Comparison of ENCODE assay signal across 1 cellular context in the genomic region with DNA sequence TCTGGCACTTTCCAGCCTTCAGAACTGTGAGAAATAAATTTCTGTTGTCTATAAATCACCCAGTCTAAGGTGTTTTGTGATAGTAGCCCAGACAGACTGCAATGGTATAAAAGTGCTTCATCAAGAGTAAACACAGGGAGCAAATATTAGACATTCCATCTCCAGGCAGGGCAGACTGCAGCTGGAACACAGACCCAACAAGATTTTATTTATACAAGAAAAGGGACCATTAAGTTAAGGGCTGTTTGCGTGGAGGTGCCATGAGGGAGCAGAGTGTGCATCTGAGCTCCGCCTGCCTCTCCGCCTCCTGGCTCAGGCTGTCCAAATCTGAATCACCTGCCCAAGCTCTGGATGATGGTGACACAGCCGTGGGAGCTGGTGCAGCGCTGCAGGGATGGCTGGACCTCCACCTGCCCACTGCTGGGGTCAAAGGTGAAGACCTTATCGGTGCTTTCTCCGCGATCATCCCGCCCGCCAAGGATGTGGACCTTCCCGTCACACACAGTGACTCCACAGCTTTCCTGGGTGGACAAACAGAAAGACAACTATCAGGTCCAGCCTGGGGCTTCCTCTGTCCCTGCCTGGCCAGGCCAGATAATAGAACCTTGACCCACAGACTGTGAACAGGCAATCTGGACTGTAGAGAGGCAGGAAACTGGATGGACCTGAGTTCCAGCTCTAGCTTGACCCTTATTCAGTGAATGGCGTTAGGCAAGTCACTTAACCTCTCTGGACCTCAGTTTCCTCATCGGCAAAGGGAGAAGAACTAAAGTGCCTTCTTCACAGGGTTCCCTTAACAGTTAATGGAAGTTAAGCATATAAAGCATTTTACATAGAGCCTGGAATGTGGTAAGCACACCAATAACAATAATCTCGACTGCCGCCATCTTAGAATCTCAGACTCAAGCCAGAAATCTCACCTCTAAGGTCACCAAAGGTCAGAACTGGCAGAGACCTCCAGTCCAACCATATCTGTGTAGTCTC.
TF ChIP-seq lines count a peak whose summit lies in the region.

No MANE protein-coding gene starts in this region.

TF ChIP-seq in K562, 482 proteins besides CTCF, POLR2A, EP300 and RAD21 (continued from another document and continues in another):
- TF ChIP-seq, protein P1, sequence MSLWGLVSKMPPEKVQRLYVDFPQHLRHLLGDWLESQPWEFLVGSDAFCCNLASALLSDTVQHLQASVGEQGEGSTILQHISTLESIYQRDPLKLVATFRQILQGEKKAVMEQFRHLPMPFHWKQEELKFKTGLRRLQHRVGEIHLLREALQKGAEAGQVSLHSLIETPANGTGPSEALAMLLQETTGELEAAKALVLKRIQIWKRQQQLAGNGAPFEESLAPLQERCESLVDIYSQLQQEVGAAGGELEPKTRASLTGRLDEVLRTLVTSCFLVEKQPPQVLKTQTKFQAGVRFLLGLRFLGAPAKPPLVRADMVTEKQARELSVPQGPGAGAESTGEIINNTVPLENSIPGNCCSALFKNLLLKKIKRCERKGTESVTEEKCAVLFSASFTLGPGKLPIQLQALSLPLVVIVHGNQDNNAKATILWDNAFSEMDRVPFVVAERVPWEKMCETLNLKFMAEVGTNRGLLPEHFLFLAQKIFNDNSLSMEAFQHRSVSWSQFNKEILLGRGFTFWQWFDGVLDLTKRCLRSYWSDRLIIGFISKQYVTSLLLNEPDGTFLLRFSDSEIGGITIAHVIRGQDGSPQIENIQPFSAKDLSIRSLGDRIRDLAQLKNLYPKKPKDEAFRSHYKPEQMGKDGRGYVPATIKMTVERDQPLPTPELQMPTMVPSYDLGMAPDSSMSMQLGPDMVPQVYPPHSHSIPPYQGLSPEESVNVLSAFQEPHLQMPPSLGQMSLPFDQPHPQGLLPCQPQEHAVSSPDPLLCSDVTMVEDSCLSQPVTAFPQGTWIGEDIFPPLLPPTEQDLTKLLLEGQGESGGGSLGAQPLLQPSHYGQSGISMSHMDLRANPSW (CRISPR knock-in tag; IDR thresholded peaks at IDR 0.05) = no peak
- TF ChIP-seq RUNX1 (IDR thresholded peaks at IDR 0.05; ENCODE audit: low read depth) (no peak), SOX6 (IDR thresholded peaks at IDR 0.05) (peak; percentile 42), SMAD4 (CRISPR knock-in tag; conservative IDR thresholded peaks at IDR 0.05) (peak; percentile 81), MAFK (IDR thresholded peaks at IDR 0.05; ENCODE audit: low read length) (no peak), RB1 (IDR thresholded peaks at IDR 0.05; ENCODE audit: low read depth) (no peak), CBFA2T3 (IDR thresholded peaks at IDR 0.05) (peak; percentile 91), ZNF707 (CRISPR knock-in tag; conservative IDR thresholded peaks at IDR 0.05) (no peak), ZNF217 (CRISPR knock-in tag; IDR thresholded peaks at IDR 0.05) (no peak), E2F3 (CRISPR knock-in tag; IDR thresholded peaks at IDR 0.05) (no peak), BDP1 (IDR thresholded peaks at IDR 0.05; ENCODE audit: insufficient read depth, insufficient read length) (no peak), HEY1 (CRISPR knock-in tag; IDR thresholded peaks at IDR 0.05; ENCODE audit: borderline replicate concordance) (no peak), SMARCA4 (IDR thresholded peaks at IDR 0.05) (peak; percentile 51; the same call in 1 of the 2 replicates), IRF2 (CRISPR knock-in tag; IDR thresholded peaks at IDR 0.05) (no peak), SNIP1 (IDR thresholded peaks at IDR 0.05; ENCODE audit: low read depth) (no peak), ELF4 (CRISPR knock-in tag; IDR thresholded peaks at IDR 0.05) (no peak), KLF16 (IDR thresholded peaks at IDR 0.05) (0 out of 2 replicates have a peak, but pooled peaks have one; percentile 20), NFRKB (IDR thresholded peaks at IDR 0.05; ENCODE audit: low read depth) (no peak), ZNF696 (CRISPR knock-in tag; conservative IDR thresholded peaks at IDR 0.05) (no peak), TEAD4 (IDR thresholded peaks at IDR 0.05; ENCODE audit: low read length) (peak; percentile 70), TEAD4 (CRISPR knock-in tag; IDR thresholded peaks at IDR 0.05; ENCODE audit: borderline replicate concordance) (no peak), RCOR1 (IDR thresholded peaks at IDR 0.05; ENCODE audit: borderline replicate concordance in 1 of 2, low read depth in 2 of 2, low read length in 2 of 2) (peak in 1 of 2 experiments; percentile 83; a peak in 2 of 4 replicates), POLR2G (IDR thresholded peaks at IDR 0.05; ENCODE audit: low read depth, low read length) (0 out of 2 replicates have a peak, but pooled peaks have one; percentile 32), ZNF589 (CRISPR knock-in tag; IDR thresholded peaks at IDR 0.05; ENCODE audit: low read depth) (0 out of 2 replicates have a peak, but pooled peaks have one; percentile 23), IFI16 (CRISPR knock-in tag; IDR thresholded peaks at IDR 0.05) (no peak), CBFA2T2 (conservative IDR thresholded peaks at IDR 0.05) (peak; percentile 86), EHMT2 (IDR thresholded peaks at IDR 0.05) (no peak), MYNN (IDR thresholded peaks at IDR 0.05) (no peak), MYNN (CRISPR knock-in tag; IDR thresholded peaks at IDR 0.05) (no peak), ASH1L (IDR thresholded peaks at IDR 0.05; ENCODE audit: borderline replicate concordance, low read depth, partially characterized antibody) (no peak), CC2D1A (IDR thresholded peaks at IDR 0.05) (no peak), CHD2 (IDR thresholded peaks at IDR 0.05; ENCODE audit: low read depth, low read length) (no peak), C11orf30 (IDR thresholded peaks at IDR 0.05; ENCODE audit: low read depth) (no peak), ZBTB17 (CRISPR knock-in tag; IDR thresholded peaks at IDR 0.05) (peak; percentile 82), ZNF668 (CRISPR knock-in tag; IDR thresholded peaks at IDR 0.05) (no peak), HIVEP1 (CRISPR knock-in tag; IDR thresholded peaks at IDR 0.05) (no peak), CHD4 (IDR thresholded peaks at IDR 0.05; ENCODE audit: insufficient read depth, insufficient replicate concordance, low read depth, low read length, poor library complexity, severe bottlenecking) (no peak), MTA2 (IDR thresholded peaks at IDR 0.05; ENCODE audit: low read depth) (peak; percentile 15; the same call in 1 of the 2 replicates), ZNF140 (CRISPR knock-in tag; IDR thresholded peaks at IDR 0.05) (no peak), DPF2 (IDR thresholded peaks at IDR 0.05) (peak; percentile 75), HOXB6 (CRISPR knock-in tag; IDR thresholded peaks at IDR 0.05; ENCODE audit: borderline replicate concordance) (no peak)
- TF ChIP-seq, protein P2, sequence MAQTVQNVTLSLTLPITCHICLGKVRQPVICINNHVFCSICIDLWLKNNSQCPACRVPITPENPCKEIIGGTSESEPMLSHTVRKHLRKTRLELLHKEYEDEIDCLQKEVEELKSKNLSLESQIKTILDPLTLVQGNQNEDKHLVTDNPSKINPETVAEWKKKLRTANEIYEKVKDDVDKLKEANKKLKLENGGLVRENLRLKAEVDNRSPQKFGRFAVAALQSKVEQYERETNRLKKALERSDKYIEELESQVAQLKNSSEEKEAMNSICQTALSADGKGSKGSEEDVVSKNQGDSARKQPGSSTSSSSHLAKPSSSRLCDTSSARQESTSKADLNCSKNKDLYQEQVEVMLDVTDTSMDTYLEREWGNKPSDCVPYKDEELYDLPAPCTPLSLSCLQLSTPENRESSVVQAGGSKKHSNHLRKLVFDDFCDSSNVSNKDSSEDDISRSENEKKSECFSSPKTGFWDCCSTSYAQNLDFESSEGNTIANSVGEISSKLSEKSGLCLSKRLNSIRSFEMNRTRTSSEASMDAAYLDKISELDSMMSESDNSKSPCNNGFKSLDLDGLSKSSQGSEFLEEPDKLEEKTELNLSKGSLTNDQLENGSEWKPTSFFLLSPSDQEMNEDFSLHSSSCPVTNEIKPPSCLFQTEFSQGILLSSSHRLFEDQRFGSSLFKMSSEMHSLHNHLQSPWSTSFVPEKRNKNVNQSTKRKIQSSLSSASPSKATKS (CRISPR knock-in tag; IDR thresholded peaks at IDR 0.05) = no peak
- TF ChIP-seq, protein P3, sequence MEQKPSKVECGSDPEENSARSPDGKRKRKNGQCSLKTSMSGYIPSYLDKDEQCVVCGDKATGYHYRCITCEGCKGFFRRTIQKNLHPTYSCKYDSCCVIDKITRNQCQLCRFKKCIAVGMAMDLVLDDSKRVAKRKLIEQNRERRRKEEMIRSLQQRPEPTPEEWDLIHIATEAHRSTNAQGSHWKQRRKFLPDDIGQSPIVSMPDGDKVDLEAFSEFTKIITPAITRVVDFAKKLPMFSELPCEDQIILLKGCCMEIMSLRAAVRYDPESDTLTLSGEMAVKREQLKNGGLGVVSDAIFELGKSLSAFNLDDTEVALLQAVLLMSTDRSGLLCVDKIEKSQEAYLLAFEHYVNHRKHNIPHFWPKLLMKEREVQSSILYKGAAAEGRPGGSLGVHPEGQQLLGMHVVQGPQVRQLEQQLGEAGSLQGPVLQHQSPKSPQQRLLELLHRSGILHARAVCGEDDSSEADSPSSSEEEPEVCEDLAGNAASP (IDR thresholded peaks at IDR 0.05) = no peak
- TF ChIP-seq, protein P4, sequence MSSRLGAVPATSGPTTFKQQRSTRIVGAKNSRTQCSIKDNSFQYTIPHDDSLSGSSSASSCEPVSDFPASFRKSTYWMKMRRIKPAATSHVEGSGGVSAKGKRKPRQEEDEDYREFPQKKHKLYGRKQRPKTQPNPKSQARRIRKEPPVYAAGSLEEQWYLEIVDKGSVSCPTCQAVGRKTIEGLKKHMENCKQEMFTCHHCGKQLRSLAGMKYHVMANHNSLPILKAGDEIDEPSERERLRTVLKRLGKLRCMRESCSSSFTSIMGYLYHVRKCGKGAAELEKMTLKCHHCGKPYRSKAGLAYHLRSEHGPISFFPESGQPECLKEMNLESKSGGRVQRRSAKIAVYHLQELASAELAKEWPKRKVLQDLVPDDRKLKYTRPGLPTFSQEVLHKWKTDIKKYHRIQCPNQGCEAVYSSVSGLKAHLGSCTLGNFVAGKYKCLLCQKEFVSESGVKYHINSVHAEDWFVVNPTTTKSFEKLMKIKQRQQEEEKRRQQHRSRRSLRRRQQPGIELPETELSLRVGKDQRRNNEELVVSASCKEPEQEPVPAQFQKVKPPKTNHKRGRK (tag; IDR thresholded peaks at IDR 0.05) = no peak
- TF ChIP-seq, protein P5, sequence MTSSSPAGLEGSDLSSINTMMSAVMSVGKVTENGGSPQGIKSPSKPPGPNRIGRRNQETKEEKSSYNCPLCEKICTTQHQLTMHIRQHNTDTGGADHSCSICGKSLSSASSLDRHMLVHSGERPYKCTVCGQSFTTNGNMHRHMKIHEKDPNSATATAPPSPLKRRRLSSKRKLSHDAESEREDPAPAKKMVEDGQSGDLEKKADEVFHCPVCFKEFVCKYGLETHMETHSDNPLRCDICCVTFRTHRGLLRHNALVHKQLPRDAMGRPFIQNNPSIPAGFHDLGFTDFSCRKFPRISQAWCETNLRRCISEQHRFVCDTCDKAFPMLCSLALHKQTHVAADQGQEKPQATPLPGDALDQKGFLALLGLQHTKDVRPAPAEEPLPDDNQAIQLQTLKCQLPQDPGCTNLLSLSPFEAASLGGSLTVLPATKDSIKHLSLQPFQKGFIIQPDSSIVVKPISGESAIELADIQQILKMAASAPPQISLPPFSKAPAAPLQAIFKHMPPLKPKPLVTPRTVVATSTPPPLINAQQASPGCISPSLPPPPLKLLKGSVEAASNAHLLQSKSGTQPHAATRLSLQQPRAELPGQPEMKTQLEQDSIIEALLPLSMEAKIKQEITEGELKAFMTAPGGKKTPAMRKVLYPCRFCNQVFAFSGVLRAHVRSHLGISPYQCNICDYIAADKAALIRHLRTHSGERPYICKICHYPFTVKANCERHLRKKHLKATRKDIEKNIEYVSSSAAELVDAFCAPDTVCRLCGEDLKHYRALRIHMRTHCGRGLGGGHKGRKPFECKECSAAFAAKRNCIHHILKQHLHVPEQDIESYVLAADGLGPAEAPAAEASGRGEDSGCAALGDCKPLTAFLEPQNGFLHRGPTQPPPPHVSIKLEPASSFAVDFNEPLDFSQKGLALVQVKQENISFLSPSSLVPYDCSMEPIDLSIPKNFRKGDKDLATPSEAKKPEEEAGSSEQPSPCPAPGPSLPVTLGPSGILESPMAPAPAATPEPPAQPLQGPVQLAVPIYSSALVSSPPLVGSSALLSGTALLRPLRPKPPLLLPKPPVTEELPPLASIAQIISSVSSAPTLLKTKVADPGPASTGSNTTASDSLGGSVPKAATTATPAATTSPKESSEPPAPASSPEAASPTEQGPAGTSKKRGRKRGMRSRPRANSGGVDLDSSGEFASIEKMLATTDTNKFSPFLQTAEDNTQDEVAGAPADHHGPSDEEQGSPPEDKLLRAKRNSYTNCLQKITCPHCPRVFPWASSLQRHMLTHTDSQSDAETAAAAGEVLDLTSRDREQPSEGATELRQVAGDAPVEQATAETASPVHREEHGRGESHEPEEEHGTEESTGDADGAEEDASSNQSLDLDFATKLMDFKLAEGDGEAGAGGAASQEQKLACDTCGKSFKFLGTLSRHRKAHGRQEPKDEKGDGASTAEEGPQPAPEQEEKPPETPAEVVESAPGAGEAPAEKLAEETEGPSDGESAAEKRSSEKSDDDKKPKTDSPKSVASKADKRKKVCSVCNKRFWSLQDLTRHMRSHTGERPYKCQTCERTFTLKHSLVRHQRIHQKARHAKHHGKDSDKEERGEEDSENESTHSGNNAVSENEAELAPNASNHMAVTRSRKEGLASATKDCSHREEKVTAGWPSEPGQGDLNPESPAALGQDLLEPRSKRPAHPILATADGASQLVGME (CRISPR knock-in tag; IDR thresholded peaks at IDR 0.05) = no peak
- TF ChIP-seq, protein P6, sequence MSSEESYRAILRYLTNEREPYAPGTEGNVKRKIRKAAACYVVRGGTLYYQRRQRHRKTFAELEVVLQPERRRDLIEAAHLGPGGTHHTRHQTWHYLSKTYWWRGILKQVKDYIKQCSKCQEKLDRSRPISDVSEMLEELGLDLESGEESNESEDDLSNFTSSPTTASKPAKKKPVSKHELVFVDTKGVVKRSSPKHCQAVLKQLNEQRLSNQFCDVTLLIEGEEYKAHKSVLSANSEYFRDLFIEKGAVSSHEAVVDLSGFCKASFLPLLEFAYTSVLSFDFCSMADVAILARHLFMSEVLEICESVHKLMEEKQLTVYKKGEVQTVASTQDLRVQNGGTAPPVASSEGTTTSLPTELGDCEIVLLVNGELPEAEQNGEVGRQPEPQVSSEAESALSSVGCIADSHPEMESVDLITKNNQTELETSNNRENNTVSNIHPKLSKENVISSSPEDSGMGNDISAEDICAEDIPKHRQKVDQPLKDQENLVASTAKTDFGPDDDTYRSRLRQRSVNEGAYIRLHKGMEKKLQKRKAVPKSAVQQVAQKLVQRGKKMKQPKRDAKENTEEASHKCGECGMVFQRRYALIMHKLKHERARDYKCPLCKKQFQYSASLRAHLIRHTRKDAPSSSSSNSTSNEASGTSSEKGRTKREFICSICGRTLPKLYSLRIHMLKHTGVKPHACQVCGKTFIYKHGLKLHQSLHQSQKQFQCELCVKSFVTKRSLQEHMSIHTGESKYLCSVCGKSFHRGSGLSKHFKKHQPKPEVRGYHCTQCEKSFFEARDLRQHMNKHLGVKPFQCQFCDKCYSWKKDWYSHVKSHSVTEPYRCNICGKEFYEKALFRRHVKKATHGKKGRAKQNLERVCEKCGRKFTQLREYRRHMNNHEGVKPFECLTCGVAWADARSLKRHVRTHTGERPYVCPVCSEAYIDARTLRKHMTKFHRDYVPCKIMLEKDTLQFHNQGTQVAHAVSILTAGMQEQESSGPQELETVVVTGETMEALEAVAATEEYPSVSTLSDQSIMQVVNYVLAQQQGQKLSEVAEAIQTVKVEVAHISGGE (CRISPR knock-in tag; IDR thresholded peaks at IDR 0.05) = peak in 1 of 3 experiments; percentile 46; a peak in 1 of 6 replicates
